ENCODE assay signal across 34 cellular contexts in the genomic region with DNA sequence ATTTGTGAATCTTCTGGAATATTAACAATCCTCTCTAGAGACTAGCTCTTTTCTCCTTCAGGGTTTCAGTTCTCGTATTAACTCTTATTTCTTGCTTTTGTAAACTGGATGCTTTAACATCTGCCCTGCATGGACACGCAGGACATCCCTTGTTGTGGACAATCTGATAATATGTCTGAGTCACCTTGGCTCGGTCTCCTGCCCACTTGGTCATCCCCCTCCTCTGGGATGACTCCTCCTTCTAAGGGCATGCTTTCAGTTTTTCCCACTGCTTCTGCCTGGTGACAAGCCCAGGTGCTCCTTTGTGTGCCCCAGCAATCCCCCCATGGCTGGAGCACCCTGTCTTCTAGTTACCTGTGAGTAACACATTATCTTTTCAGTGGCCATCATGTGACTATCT.
"Had no signal": no experiment of that assay in that cellular context is flagged by ENCODE, and none has a peak within 500 bp of the region (broad histone marks: within the 10 kb centered on the region; RNA-seq: fewer than 3 reads in every experiment).

No MANE protein-coding gene starts in this region.

- H3K27ac ChIP-seq: ascending aorta, body of pancreas, PC-9, VCaP had no signal

- FAIRE-seq: bronchial epithelial cell, colon, RCC 7860 had no signal

- H3K27ac Mint-ChIP-seq: activated B cell treated with CpG ODN at 0.5 μM for 24 hours; activated CD4-positive, alpha-beta memory T cell treated with anti-CD3 and anti-CD28 coated beads for 36 hours; activated naive CD8-positive, alpha-beta T cell treated with anti-CD3 and anti-CD28 coated beads for 36 hours; activated T-helper 1 cell treated with anti-CD3 and anti-CD28 coated beads, Interleukin-12 subunit alpha, Interleukin-12 subunit beta, Interleukin-2, Interleukin-4 antibody, amounts not matched to agents 30 ng/mL and 10 ng/mL and 1 ng/mL, durations not matched to agents 14 hours and 24 hours and 36 hours had no signal

- H3K27me3 Mint-ChIP-seq: activated B cell treated with CpG ODN at 0.5 μM for 24 hours; activated CD4-positive, alpha-beta memory T cell treated with anti-CD3 and anti-CD28 coated beads for 36 hours; activated naive CD8-positive, alpha-beta T cell treated with anti-CD3 and anti-CD28 coated beads for 36 hours had no signal

- H3K36me3 ChIP-seq: ascending aorta had no signal

- H3K4me3 Mint-ChIP-seq: activated B cell treated with CpG ODN at 0.5 μM for 24 hours; activated CD4-positive, alpha-beta memory T cell treated with anti-CD3 and anti-CD28 coated beads for 36 hours; activated naive CD8-positive, alpha-beta T cell treated with anti-CD3 and anti-CD28 coated beads for 36 hours; activated T-cell treated with anti-CD3 and anti-CD28 coated beads, Interleukin-2, amount 50 U/mL, for 4 hours; activated T-helper 1 cell treated with anti-CD3 and anti-CD28 coated beads, Interleukin-12 subunit alpha, Interleukin-12 subunit beta, Interleukin-2, Interleukin-4 antibody, amounts not matched to agents 30 ng/mL and 10 ng/mL and 1 ng/mL, durations not matched to agents 14 hours and 24 hours and 36 hours had no signal

- H3K36me3 Mint-ChIP-seq: activated CD4-positive, alpha-beta memory T cell treated with anti-CD3 and anti-CD28 coated beads for 36 hours; activated naive CD8-positive, alpha-beta T cell treated with anti-CD3 and anti-CD28 coated beads for 36 hours had no signal

- H3K9me3 ChIP-seq: ascending aorta, body of pancreas had no signal

- H3K4me1 Mint-ChIP-seq: activated B cell treated with CpG ODN at 0.5 μM for 24 hours; activated naive CD8-positive, alpha-beta T cell treated with anti-CD3 and anti-CD28 coated beads for 36 hours had no signal

- H3K27me3 ChIP-seq: ascending aorta, body of pancreas had no signal

- H3K4me3 ChIP-seq: ascending aorta, body of pancreas, PC-9 had no signal

- H3K4me2 ChIP-seq: PC-9 had no signal

- H3K4me1 ChIP-seq: ascending aorta, body of pancreas had no signal

- ATAC-seq: activated T-cell treated with anti-CD3 and anti-CD28 coated beads, Interleukin-2, amount 50 U/mL, for 4 hours; body of pancreas had no signal

- DNase-seq: activated B cell treated with CpG ODN at 0.5 μM for 24 hours; activated CD4-positive, alpha-beta memory T cell treated with anti-CD3 and anti-CD28 coated beads for 36 hours; activated CD4-positive, alpha-beta T cell treated with anti-CD3 and anti-CD28 coated beads for 4 hours; activated CD4-positive, alpha-beta T cell treated with anti-CD3 and anti-CD28 coated beads, Interleukin-2, amount 50 U/mL, for 1 hour; activated CD4-positive, CD25-positive, alpha-beta regulatory T cell treated with anti-CD3 and anti-CD28 coated beads, Interleukin-2, amount 50 U/mL, for 72 hours; activated CD8-positive, alpha-beta memory T cell treated with anti-CD3 and anti-CD28 coated beads, Interleukin-2, amount 50 U/mL, for 4 hours; activated naive CD4-positive, alpha-beta T cell treated with anti-CD3 and anti-CD28 coated beads, Interleukin-2, amount 50 U/mL, for 16 hours; activated naive CD8-positive, alpha-beta T cell treated with anti-CD3 and anti-CD28 coated beads for 36 hours; activated T-cell treated with anti-CD3 and anti-CD28 coated beads for 4 hours; activated T-cell treated with anti-CD3 and anti-CD28 coated beads, Interleukin-2, amount 50 U/mL, for 4 hours; amygdala; body of pancreas; caudate nucleus; cerebellar nuclear complex; Kasumi-1; NCI-H1105; NCI-H1417 treated with DMSO at 0.1 percent for 48 hours; NCI-H187 treated with DMSO at 0.1 percent for 48 hours; NCI-H2081; NCI-H345; NCI-H524 treated with DMSO at 0.1 percent for 48 hours; NK-92 treated with Interleukin-12 subunit alpha and Interleukin-12 subunit beta, amount 100 ng/mL, for 24 hours; PC-9; Right ventricle myocardium superior; SW 1271; T-helper 1 cell; T-helper 2 cell; T-helper 9 cell had no signal

- H2AFZ ChIP-seq: PC-9 had no signal
